Comparison of ENCODE assay signal across 9 cellular contexts in the genomic region with DNA sequence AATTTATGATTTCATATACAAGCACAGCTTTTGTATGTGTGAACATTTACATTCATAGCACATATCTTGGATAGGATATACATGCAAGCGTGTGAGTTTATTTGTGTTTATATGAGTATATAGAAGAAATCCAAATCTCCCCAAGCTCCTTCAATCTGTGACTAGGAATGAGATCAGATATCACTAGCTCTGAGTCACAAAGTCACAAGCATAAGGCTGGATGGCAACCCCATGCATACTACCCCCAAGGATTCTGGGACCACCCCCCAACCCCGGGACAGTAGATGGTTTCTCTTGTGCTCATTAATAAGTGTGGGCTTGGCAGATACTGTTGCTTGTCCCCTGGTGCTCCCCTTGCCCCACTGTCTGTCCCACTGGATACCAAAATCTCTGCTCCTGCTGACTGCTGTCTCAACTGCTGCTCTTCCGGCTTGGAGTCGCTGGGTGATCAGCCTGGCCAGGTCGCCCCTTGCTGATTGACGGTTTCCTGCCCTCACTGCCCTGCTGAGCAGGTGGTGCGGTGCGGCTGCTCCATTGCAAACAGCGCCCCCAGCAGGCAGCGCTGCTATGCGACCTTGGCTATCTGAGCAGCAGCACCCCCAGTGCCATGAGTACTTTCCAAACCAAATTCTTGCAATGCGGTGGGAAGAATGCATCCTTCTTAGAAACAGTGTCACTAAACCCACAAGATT.
DNase-seq lines count a peak whose midpoint lies in the region; ATAC-seq and TF ChIP-seq lines count a peak whose summit lies in the region.
"Had no signal": no experiment of that assay in that cellular context is flagged by ENCODE, and none has a peak within 500 bp of the region (broad histone marks: within the 10 kb centered on the region; RNA-seq: fewer than 3 reads in every experiment).

No MANE protein-coding gene starts in this region.

- no peaks in the 10 kb centered on the region for H3K27me3 ChIP-seq in Caco-2 (replicated peaks; ENCODE audit: control insufficient read depth, insufficient read depth, low read length)

- BruUV-seq in Caco-2 (replicated peaks; lab: Mats Ljungman, UMichigan) = no TSS peak

- H3K4me1 ChIP-seq in Caco-2 = no peaks in the 10 kb centered on the region

- no peaks in the 10 kb centered on the region for H3K27me3 Mint-ChIP-seq in Caco-2 (ENCODE audit: insufficient read depth, unreplicated experiment)

- H3K4me3 Mint-ChIP-seq in Caco-2 (ENCODE audit: unreplicated experiment) = no peak overlapping the region

- no peak overlapping the region for H3K4me3 ChIP-seq in Caco-2 (ENCODE audit: low read depth, low read length)

- H3K27ac Mint-ChIP-seq in Caco-2 (ENCODE audit: unreplicated experiment) = no peak overlapping the region

- peak; percentile 5 for DNase-seq in stimulated activated CD4-positive, alpha-beta T cell treated with anti-CD3 and anti-CD28 coated beads, Interleukin-12 subunit alpha, Interleukin-12 subunit beta, amount 100 ng/mL, for 4 hours
- DNase-seq in stimulated activated CD4-positive, alpha-beta T cell treated with anti-CD3 and anti-CD28 coated beads, Interleukin-4, amount 100 ng/mL, for 24 hours = no peak
- DNase-seq in SK-MEL-5 (ENCODE audit: low read depth, low spot score) = peak; percentile 40
- DNase-seq in iPS DF 19.7 (ENCODE audit: low read depth, low spot score) = peak; percentile 73
- no peak for DNase-seq in NCI-H146 treated with DMSO at 0.1 percent for 48 hours (lab: John Stamatoyannopoulos, UW; ENCODE audit: unreplicated experiment)
- no peak for DNase-seq in NCI-H82 (lab: John Stamatoyannopoulos, UW)
- DNase-seq in Caco-2 = no peak
- DNase-seq: NCI-H510A treated with DMSO at 0.1 percent for 48 hours had no signal

- no peaks in the 10 kb centered on the region for H3K4me1 Mint-ChIP-seq in Caco-2 (ENCODE audit: low read depth, unreplicated experiment)

- H3K9me3 Mint-ChIP-seq in Caco-2 (ENCODE audit: unreplicated experiment) = no peaks in the 10 kb centered on the region

- intact Hi-C loops in Caco-2 (cut with micrococcal nuclease; ENCODE audit: unreplicated experiment) = no loop called here

- CTCF ChIA-PET in Caco-2 (lab: Charles Lee) = no interaction called here

- in situ Hi-C loops in SK-MEL-5 (cut with HindIII; ENCODE audit: low pct_unique_long_range_greater_than_20kb, low sequenced_read_pairs) = no loop called here

- no peaks in the 10 kb centered on the region for H3K9me3 ChIP-seq in Caco-2

- ATAC-seq in HG03108 (IDR thresholded peaks at IDR 0.05; ENCODE audit: unreplicated experiment) = no peak

- no peaks in the 10 kb centered on the region for H3K36me3 ChIP-seq in Caco-2 (ENCODE audit: control insufficient read depth, insufficient read depth, low read length)

- TF ChIP-seq CTCF in Caco-2 (IDR thresholded peaks at IDR 0.05; ENCODE audit: insufficient read depth in 1 of 2, low read depth in 1 of 2, low read length in 1 of 2, severe bottlenecking in 1 of 2, unreplicated experiment in 1 of 2) = no peak

- no peaks in the 10 kb centered on the region for H3K36me3 Mint-ChIP-seq in Caco-2 (ENCODE audit: insufficient read depth, unreplicated experiment)

- POLR2A ChIA-PET in Caco-2 (lab: Charles Lee) = no interaction called here

Comparison
In these comparisons a context has a peak if more than half of its experiments do, and no peak if none do; other contexts are left out.
1. DNase-seq: peak in stimulated activated CD4-positive, alpha-beta T cell treated with anti-CD3 and anti-CD28 coated beads, Interleukin-12 subunit alpha, Interleukin-12 subunit beta, amount 100 ng/mL, for 4 hours (single experiment), SK-MEL-5 (single experiment) and iPS DF 19.7 (single experiment); none in stimulated activated CD4-positive, alpha-beta T cell treated with anti-CD3 and anti-CD28 coated beads, Interleukin-4, amount 100 ng/mL, for 24 hours (single experiment), NCI-H146 treated with DMSO at 0.1 percent for 48 hours (single experiment), NCI-H82 (single experiment) and Caco-2 (0 of 2).